Comparison of ENCODE assay signal across 8 cellular contexts in the genomic region with DNA sequence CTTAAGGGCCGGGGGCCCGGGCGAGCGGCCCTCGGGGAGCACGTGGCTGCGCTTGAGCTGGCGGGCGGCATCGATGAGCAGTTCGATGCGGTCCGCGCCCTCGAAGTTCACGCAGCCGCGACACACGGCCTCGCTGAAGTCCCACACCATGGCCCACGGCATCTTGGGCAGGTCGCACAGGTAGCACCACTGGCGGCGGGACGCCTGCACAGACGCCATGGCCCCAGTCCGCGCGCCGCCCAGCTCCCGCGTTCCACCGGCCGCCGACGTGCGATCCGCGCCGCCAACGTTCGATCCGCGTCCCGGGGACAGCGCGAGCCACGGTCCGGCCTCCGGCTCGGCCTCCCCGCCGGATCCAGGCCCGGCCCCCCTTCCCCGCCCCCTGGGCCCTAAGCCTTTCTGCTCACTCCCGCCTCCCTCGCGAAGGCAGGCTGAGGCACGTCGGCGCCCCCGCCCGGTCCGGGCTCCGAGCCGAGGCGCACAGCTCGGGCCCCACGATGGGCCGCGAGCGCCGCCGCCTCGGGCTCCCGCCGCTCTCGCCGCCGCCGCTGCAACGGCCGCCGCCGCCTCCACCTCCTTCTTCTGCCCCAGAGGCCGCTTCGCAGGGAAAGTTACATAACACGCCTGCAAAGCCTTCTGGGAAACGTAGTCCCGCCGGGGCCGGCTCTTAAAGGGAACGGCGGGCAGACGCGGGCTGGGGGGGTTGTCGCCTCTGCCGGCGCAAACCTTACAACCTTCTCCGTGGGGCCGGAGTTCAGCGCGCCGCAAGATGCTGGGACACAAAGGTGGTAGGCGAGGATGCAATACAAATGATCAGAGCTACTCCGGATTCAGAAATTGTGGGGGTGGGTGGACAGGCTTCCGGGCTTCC. TPM values are rescaled to one million over a fixed set of nuclear protein-coding genes. Genes with fewer than 3 reads are reported as not detected.
DNase-seq lines count a peak whose midpoint lies in the region; ATAC-seq and TF ChIP-seq lines count a peak whose summit lies in the region.

A gene with protein sequence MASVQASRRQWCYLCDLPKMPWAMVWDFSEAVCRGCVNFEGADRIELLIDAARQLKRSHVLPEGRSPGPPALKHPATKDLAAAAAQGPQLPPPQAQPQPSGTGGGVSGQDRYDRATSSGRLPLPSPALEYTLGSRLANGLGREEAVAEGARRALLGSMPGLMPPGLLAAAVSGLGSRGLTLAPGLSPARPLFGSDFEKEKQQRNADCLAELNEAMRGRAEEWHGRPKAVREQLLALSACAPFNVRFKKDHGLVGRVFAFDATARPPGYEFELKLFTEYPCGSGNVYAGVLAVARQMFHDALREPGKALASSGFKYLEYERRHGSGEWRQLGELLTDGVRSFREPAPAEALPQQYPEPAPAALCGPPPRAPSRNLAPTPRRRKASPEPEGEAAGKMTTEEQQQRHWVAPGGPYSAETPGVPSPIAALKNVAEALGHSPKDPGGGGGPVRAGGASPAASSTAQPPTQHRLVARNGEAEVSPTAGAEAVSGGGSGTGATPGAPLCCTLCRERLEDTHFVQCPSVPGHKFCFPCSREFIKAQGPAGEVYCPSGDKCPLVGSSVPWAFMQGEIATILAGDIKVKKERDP (minus strand): TSS at position 586 of the 871 bp plus-strand sequence. CDS start 367 bp downstream, at position 219.

- peaks cover 22 to 33% (median 30%) of the 10 kb centered on the region in 3 donors for H3K4me1 Mint-ChIP-seq in T-cell

- H3K9me3 ChIP-seq in adipocyte (ENCODE audit: control insufficient read depth, low read length) (no peaks in the 10 kb centered on the region), transverse colon (no peaks in the 10 kb centered on the region)

- CTCF ChIA-PET in GM10248 (lab: Yijun Ruan, JAX) (interaction anchor here (1.3 to 8.7 kb wide), 3 partner anchors 15 to 68 kb away, joined by 5 to 152 read pairs (median 15); a partner anchor contains a TSS), T-cell (lab: Charles Lee) (interaction anchor here in 1 of 2 donors (0.8 to 2.2 kb wide), 3 partner anchors 17 to 117 kb away, joined by 4 to 9 read pairs (median 8); a partner anchor contains a TSS)

- peak within 1 kb of the TSS; percentile 91 for H3K9ac ChIP-seq in adipocyte (ENCODE audit: low read length)

- peak; percentile 19 for TF ChIP-seq CTCF in GM10248 (IDR thresholded peaks at IDR 0.05; ENCODE audit: control extremely low read depth, extremely low read depth, low read depth, missing control alignments)
- peak in 1 of 5 experiments; percentile 3 for TF ChIP-seq CTCF in transverse colon (IDR thresholded peaks at IDR 0.05)

- DNase-seq in GM10248 (ENCODE audit: extremely low spot score) = peak; percentile 88
- DNase-seq in NCI-H146 treated with DMSO at 0.1 percent for 48 hours (lab: John Stamatoyannopoulos, UW; ENCODE audit: unreplicated experiment) = peak; percentile 91
- DNase-seq in T-cell = peak; percentile 78 to 94 (median 90)
- DNase-seq in adipocyte (ENCODE audit: low read depth) = peak; percentile 97
- peak; percentile 96 for DNase-seq in cardiac septum (ENCODE audit: low spot score)
- DNase-seq in pons (ENCODE audit: low spot score) = peak; percentile 91
- peak; percentile 94 for DNase-seq in transverse colon

- H3K4me1 ChIP-seq in adipocyte (ENCODE audit: control insufficient read depth, insufficient read depth, low read length) (peaks cover 29% of the 10 kb centered on the region), transverse colon (peaks cover 38 to 52% (median 44%) of the 10 kb centered on the region in 4 donors)

- peak within 1 kb of the TSS; percentile 87 to 92 (median 90) for H3K27ac ChIP-seq in transverse colon

- H3K27me3 Mint-ChIP-seq in T-cell = no peaks in the 10 kb centered on the region

- TF ChIP-seq EP300 in transverse colon (IDR thresholded peaks at IDR 0.05; ENCODE audit: low read depth) = no peak

- no peaks in the 10 kb centered on the region for H3K9me3 Mint-ChIP-seq in T-cell

- H3K27me3 ChIP-seq in adipocyte (replicated peaks; ENCODE audit: control insufficient read depth, insufficient read depth, low read length) (no peaks in the 10 kb centered on the region), transverse colon (no peaks in the 10 kb centered on the region)

- ATAC-seq in HG02759 (IDR thresholded peaks at IDR 0.05; ENCODE audit: unreplicated experiment) (peak; percentile 55), T-cell (replicated peaks in 1 of 4) (peak; percentile 82 to 87 (median 84))

- POLR2A ChIA-PET in GM10248 (lab: Yijun Ruan, JAX) = interaction anchor here (0.6 to 2.4 kb wide), 3 partner anchors 22 to 192 kb away, joined by 4 to 19 read pairs (median 5); a partner anchor contains a TSS
- POLR2A ChIA-PET in T-cell (lab: Charles Lee) = interaction anchor here in 1 of 2 donors (0.7 to 1.2 kb wide), 3 partner anchors 17 to 418 kb away, joined by 3 to 4 read pairs (median 3); a partner anchor contains a TSS

- TF ChIP-seq POLR2A in transverse colon (IDR thresholded peaks at IDR 0.05) = no peak

- H3K27ac Mint-ChIP-seq in T-cell = peak within 1 kb of the TSS; percentile 98

- no peaks in the 10 kb centered on the region for H3K36me3 Mint-ChIP-seq in T-cell

- intact Hi-C loops in cardiac septum (cut with DNase I) (loop anchor here (1.0 kb wide), 1 partner anchor 22 kb away; a partner anchor contains a TSS), transverse colon (cut with DNase I; ENCODE audit: low total_unique reads) (no loop called here)

- H3K4me3 Mint-ChIP-seq in T-cell = peak within 1 kb of the TSS; percentile 94 to 99 (median 95)

- in situ Hi-C loops in transverse colon (cut with MboI; ENCODE audit: low pct_ligation_motif_present in 1 of 4, low pct_unique_long_range_greater_than_20kb in 1 of 4, low sequenced_read_pairs in 3 of 4) = no loop called here

- H3K36me3 ChIP-seq in adipocyte (ENCODE audit: control insufficient read depth, insufficient read depth, low read length, severe bottlenecking) (peaks cover 5% of the 10 kb centered on the region), transverse colon (no peaks in the 10 kb centered on the region)

- peak within 1 kb of the TSS; percentile 82 for H3K4me3 ChIP-seq in adipocyte (ENCODE audit: low read length)
- H3K4me3 ChIP-seq in transverse colon = peak within 1 kb of the TSS; percentile 61 to 83 (median 66)

- 1% methylated on average over 61 of the region's 107 CpGs; no CpG with 5 or more reads in 1 of the 2 donors for WGBS in transverse colon (ENCODE audit: low coverage in 1 of 2), 2 donors

RNA-seq across cellular contexts. Expression of the gene that starts here (rescaled TPM):
- total RNA-seq in T-cell = 10 to 100 TPM; 22.7 to 42.3 (median 38.0) TPM
- 17.4 TPM for total RNA-seq in cardiac septum
- 10 to 100 TPM; 24.9 to 34.1 (median 29.5) TPM for total RNA-seq in transverse colon

Comparison
In these comparisons a context has a peak if more than half of its experiments do, and no peak if none do; other contexts are left out.
1. Peak in every context shown above with its lines: DNase-seq, ATAC-seq, H3K4me3 ChIP-seq and H3K27ac ChIP-seq.